In the genomic region with DNA sequence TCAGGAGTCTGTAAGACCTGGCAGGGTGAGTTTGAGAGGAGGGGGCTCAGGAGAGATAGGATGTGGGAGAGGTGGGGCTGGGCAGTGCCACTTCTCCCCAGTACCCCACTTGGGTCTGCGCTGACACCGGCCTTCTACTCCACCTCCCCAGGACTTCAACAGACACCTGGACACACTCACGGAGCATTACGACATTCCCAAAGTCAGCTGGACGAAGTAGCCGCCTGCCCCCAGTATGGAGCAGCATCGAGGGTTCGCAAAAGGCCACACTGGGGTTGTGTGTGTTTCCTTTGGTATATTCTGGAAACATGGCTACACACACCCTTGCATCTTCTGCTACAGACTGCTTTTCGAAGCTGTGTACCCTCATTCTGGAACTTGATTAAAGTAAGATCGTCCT, we compare ENCODE assay signal across 19 cellular contexts. TPM values are rescaled to one million over a fixed set of nuclear protein-coding genes. Genes with fewer than 3 reads are reported as not detected.
A peak's percentile ranks its signal among the peaks of the same experiment; 100 is the strongest.
DNase-seq lines count a peak whose midpoint lies in the region; ATAC-seq, FAIRE-seq and TF ChIP-seq lines count a peak whose summit lies in the region.
"Had no signal": no experiment of that assay in that cellular context is flagged by ENCODE, and none has a peak within 500 bp of the region (broad histone marks: within the 10 kb centered on the region; RNA-seq: fewer than 3 reads in every experiment).

No MANE protein-coding gene starts in this region.

- POLR2A ChIA-PET in K562 (lab: Yijun Ruan, JAX) = interaction anchor here (0.6 to 0.9 kb wide), 3 partner anchors 164 to 1420 kb away, joined by 3 read pairs; no protein-coding TSS in a partner anchor
- POLR2A ChIA-PET in CD4-positive, alpha-beta T cell (lab: Charles Lee) = no interaction called here

- DNase-seq in Right ventricle myocardium superior (peak; percentile 21), left cardiac atrium (no peak), K562 (ENCODE audit: extremely low read depth in 1 of 4, low spot score in 3 of 4) (no peak), osteoblast (ENCODE audit: insufficient read length, low spot score, missing footprints) (peak; percentile 31), spleen (peak; percentile 62), vagina (ENCODE audit: extremely low spot score in 2 of 2) (no peak), testis (no peak)
- no peak for DNase-seq in CD4-positive, alpha-beta T cell
- DNase-seq: BE2C; C1 segment of cervical spinal cord; Calu3; CD4-positive, CD25-positive, alpha-beta regulatory T cell; DMS79 treated with DMSO at 0.1 percent for 48 hours; GF-D8; H9 had no signal

- no peak overlapping the region for H3K27ac Mint-ChIP-seq in CD4-positive, alpha-beta T cell

- H3K27me3 Mint-ChIP-seq in CD4-positive, alpha-beta T cell = no peaks in the 10 kb centered on the region
- H3K27me3 Mint-ChIP-seq: CD4-positive, CD25-positive, alpha-beta regulatory T cell; IgD-negative memory B cell had no signal

- CTCF ChIA-PET in K562 (lab: Yijun Ruan, JAX; ENCODE audit: low intra/inter-chr PET ratio) = no interaction called here
- CTCF ChIA-PET in CD4-positive, alpha-beta T cell (lab: Charles Lee) = no interaction called here

- intact Hi-C loops in Right ventricle myocardium superior (cut with DNase I) = no loop called here
- intact Hi-C loops in left cardiac atrium (cut with DNase I) = no loop called here
- intact Hi-C loops in K562 (cut with micrococcal nuclease) = no loop called here
- intact Hi-C loops in spleen (cut with DNase I; ENCODE audit: low total_unique reads) = no loop called here
- intact Hi-C loops in CD4-positive, alpha-beta T cell (cut with DNase I, micrococcal nuclease) = no loop called here
- intact Hi-C loops in vagina (cut with DNase I) = no loop called here
- intact Hi-C loops in testis (cut with DNase I; ENCODE audit: low total_unique reads) = no loop called here

- H3K27ac ChIP-seq in K562 (ENCODE audit: extremely low read depth, low read depth, low read length) = no peak overlapping the region
- no peak overlapping the region for H3K27ac ChIP-seq in osteoblast (ENCODE audit: low read depth, low read length)
- H3K27ac ChIP-seq in spleen = peak overlapping the region in 1 of 8 donors; percentile 2
- no peak overlapping the region for H3K27ac ChIP-seq in CD4-positive, alpha-beta T cell (ENCODE audit: low read depth, low read length)
- H3K27ac ChIP-seq in vagina = no peak overlapping the region
- no peak overlapping the region for H3K27ac ChIP-seq in testis

- in situ Hi-C loops in K562 (cut with MboI) = no loop called here

- no peaks in the 10 kb centered on the region for H3K9me3 Mint-ChIP-seq in CD4-positive, alpha-beta T cell
- H3K9me3 Mint-ChIP-seq: CD4-positive, CD25-positive, alpha-beta regulatory T cell; H9; IgD-negative memory B cell had no signal

- H3K36me3 ChIP-seq in K562 (ENCODE audit: control insufficient read depth, insufficient read depth, low read length) (peaks cover 43% of the 10 kb centered on the region), osteoblast (ENCODE audit: insufficient read depth, low read length) (peaks cover 43% of the 10 kb centered on the region), spleen (peaks cover 6 to 81% (median 58%) of the 10 kb centered on the region in 6 donors), vagina (peaks cover 0 to 33% of the 10 kb centered on the region in 2 donors), testis (ENCODE audit: low read depth, missing control alignments) (no peaks in the 10 kb centered on the region)

- no peak for TF ChIP-seq CTCF in K562 (IDR thresholded peaks at IDR 0.05 in 2 of 3, conservative IDR thresholded peaks at IDR 0.05 in 1 of 3; ENCODE audit: insufficient read depth in 2 of 3, low read depth in 1 of 3, low read length in 3 of 3)
- TF ChIP-seq CTCF in osteoblast (IDR thresholded peaks at IDR 0.05; ENCODE audit: extremely low read depth, low read depth, low read length) = no peak
- no peak for TF ChIP-seq CTCF in spleen (IDR thresholded peaks at IDR 0.05 in 8 of 11, conservative IDR thresholded peaks at IDR 0.05 in 3 of 11)
- no peak for TF ChIP-seq CTCF in CD4-positive, alpha-beta T cell (IDR thresholded peaks at IDR 0.05)
- no peak for TF ChIP-seq CTCF in vagina (IDR thresholded peaks at IDR 0.05)
- TF ChIP-seq CTCF in testis (IDR thresholded peaks at IDR 0.05) = no peak

- no TSS peak for BruUV-seq in K562 (replicated peaks; lab: Mats Ljungman, UMichigan)

- WGBS in K562 (ENCODE audit: insufficient coverage, low coverage, missing lambda C conversion rate) = 96% methylated on average over 10 of the region's 10 CpGs
- 92 to 97% (median 93%) methylated on average over 10 of the region's 10 CpGs for WGBS in spleen, 5 donors
- WGBS in testis, 2 donors = 89 to 94% methylated on average over 10 of the region's 10 CpGs

- H3K36me3 Mint-ChIP-seq in CD4-positive, alpha-beta T cell (ENCODE audit: low read depth) = peaks cover 61% of the 10 kb centered on the region

- no peak for TF ChIP-seq EP300 in K562 (IDR thresholded peaks at IDR 0.05; ENCODE audit: low read length)

- H2AFZ ChIP-seq in K562 (ENCODE audit: low read depth, low read length) = no peak overlapping the region
- no peak overlapping the region for H2AFZ ChIP-seq in osteoblast (ENCODE audit: low read length)

- H3K4me1 ChIP-seq in K562 (replicated peaks in 1 of 2; ENCODE audit: control insufficient read depth in 2 of 2, insufficient read depth in 2 of 2, low read length in 2 of 2) (peaks cover 0 to 4% of the 10 kb centered on the region in 2 experiments; a peak in 2 of 5 replicates), osteoblast (ENCODE audit: insufficient read depth, low read length) (peaks cover 14% of the 10 kb centered on the region), spleen (peaks cover 10 to 47% (median 29%) of the 10 kb centered on the region in 6 donors), vagina (peaks cover 29% of the 10 kb centered on the region), testis (peaks cover 6% of the 10 kb centered on the region)
- H3K4me1 ChIP-seq: BE2C had no signal

- H3K27me3 ChIP-seq in K562 (ENCODE audit: control insufficient read depth in 2 of 2, insufficient read depth in 2 of 2, low read length in 2 of 2) = no peaks in the 10 kb centered on the region
- H3K27me3 ChIP-seq in osteoblast (ENCODE audit: insufficient read depth, low read length) = no peaks in the 10 kb centered on the region
- H3K27me3 ChIP-seq in spleen (replicated peaks in 1 of 7) = no peaks in the 10 kb centered on the region
- no peaks in the 10 kb centered on the region for H3K27me3 ChIP-seq in CD4-positive, alpha-beta T cell (ENCODE audit: control insufficient read depth, insufficient read depth, low read length)
- H3K27me3 ChIP-seq in vagina = no peaks in the 10 kb centered on the region
- H3K27me3 ChIP-seq in testis = no peaks in the 10 kb centered on the region
- H3K27me3 ChIP-seq: BE2C had no signal

- H3K4me3 ChIP-seq in K562 (no peak overlapping the region), osteoblast (ENCODE audit: insufficient read depth, low read length) (no peak overlapping the region), spleen (no peak overlapping the region), vagina (no peak overlapping the region), testis (no peak overlapping the region)

- no peaks in the 10 kb centered on the region; the same call in 1 of the 2 replicates for H4K20me1 ChIP-seq in K562 (replicated peaks; ENCODE audit: control insufficient read depth, insufficient read depth, low read length)
- H4K20me1 ChIP-seq in osteoblast (ENCODE audit: insufficient read depth, low read length) = peaks cover 20% of the 10 kb centered on the region

- H3K79me2 ChIP-seq in K562 (ENCODE audit: control insufficient read depth, insufficient read depth, low read length) (peaks cover 12% of the 10 kb centered on the region), osteoblast (ENCODE audit: insufficient read depth, low read length) (peaks cover 38% of the 10 kb centered on the region)

- peaks cover 15% of the 10 kb centered on the region for H3K4me1 Mint-ChIP-seq in CD4-positive, alpha-beta T cell (ENCODE audit: low read depth)

- no peak for TF ChIP-seq RAD21 in K562 (CRISPR knock-in tag; conservative IDR thresholded peaks at IDR 0.05 in 1 of 2, IDR thresholded peaks at IDR 0.05 in 1 of 2)

- ATAC-seq in Right ventricle myocardium superior (ENCODE audit: poor library complexity) (no peak), left cardiac atrium (no peak), K562 (no peak)
- ATAC-seq in CD4-positive, alpha-beta T cell (ENCODE audit: poor library complexity) = no peak

- H3K4me2 ChIP-seq in K562 (ENCODE audit: insufficient read depth, low read length) = no peak overlapping the region
- H3K4me2 ChIP-seq in osteoblast (ENCODE audit: insufficient read depth, low read length) = no peak overlapping the region

- no peak overlapping the region for H3K9ac ChIP-seq in K562 (ENCODE audit: insufficient read depth in 1 of 2, low read depth in 2 of 2, low read length in 2 of 2)

- no peak overlapping the region for H3K4me3 Mint-ChIP-seq in CD4-positive, alpha-beta T cell

- H3K9me1 ChIP-seq in K562 (ENCODE audit: control insufficient read depth, insufficient read depth, low read length) = peaks cover 5% of the 10 kb centered on the region

- no peaks in the 10 kb centered on the region for H3K9me3 ChIP-seq in K562 (replicated peaks; ENCODE audit: control insufficient read depth, insufficient read depth, low read depth, low read length)
- H3K9me3 ChIP-seq in osteoblast (ENCODE audit: low read depth, low read length) = no peaks in the 10 kb centered on the region
- no peaks in the 10 kb centered on the region for H3K9me3 ChIP-seq in spleen
- no peaks in the 10 kb centered on the region for H3K9me3 ChIP-seq in CD4-positive, alpha-beta T cell (ENCODE audit: control insufficient read depth, low read length)
- H3K9me3 ChIP-seq in vagina = no peaks in the 10 kb centered on the region
- H3K9me3 ChIP-seq in testis = no peaks in the 10 kb centered on the region
- H3K9me3 ChIP-seq: BE2C had no signal

- no peak for TF ChIP-seq POLR2A in K562 (conservative IDR thresholded peaks at IDR 0.05)
- TF ChIP-seq POLR2A in spleen (IDR thresholded peaks at IDR 0.05) = no peak
- TF ChIP-seq POLR2A in vagina (IDR thresholded peaks at IDR 0.05) = no peak
- no peak for TF ChIP-seq POLR2A in testis (IDR thresholded peaks at IDR 0.05)

- FAIRE-seq in K562 (lab: Jason Lieb, UNC) = no peak
- FAIRE-seq: H1, HepG2 had no signal

RNA-seq across cellular contexts. Expression of a gene that starts 5.5 kb away (rescaled TPM):
- total RNA-seq in Right ventricle myocardium superior = 33.9 TPM
- total RNA-seq in left cardiac atrium = 10 to 100 TPM; 41.3 to 44.1 TPM
- 14.8 and 20.8 TPM in 2 replicates for total RNA-seq in K562 (2011; cell fraction: chromatin; rRNA removed; ENCODE audit: low replicate concordance)
- total RNA-seq in K562 (2011; cell fraction: nucleolus; rRNA removed) = 14.2 and 16.1 TPM in 2 replicates
- 18.8 and 21.6 TPM in 2 replicates for total RNA-seq in K562 (2011; cell fraction: nucleoplasm; rRNA removed)
- total RNA-seq in K562 (2014; rRNA removed) = 94.5 and 95.8 TPM in 2 replicates
- 54.5 and 57.2 TPM in 2 replicates for total RNA-seq in K562 (2014; rRNA removed; fragmentation: Illumina TruSeq; extraction: Trizol)
- total RNA-seq in K562 (2015; rRNA removed; fragmentation: Illumina TruSeq; extraction: Trizol) = 70.9 and 73.7 TPM in 2 replicates
- 44.9 and 45.9 TPM in 2 replicates for total RNA-seq in K562 (2021)
- 82.6 and 96.7 TPM in 2 replicates for polyA plus RNA-seq in K562 (2011; rRNA removed)
- 84.9 and 85.1 TPM in 2 replicates for polyA plus RNA-seq in K562 (2011; cell fraction: cytosol; rRNA removed)
- 37.5 and 41.1 TPM in 2 replicates for polyA plus RNA-seq in K562 (2011; cell fraction: nucleus; rRNA removed)
- polyA plus RNA-seq in K562 (2012) = 50.8 and 60.4 TPM in 2 replicates
- 76.2 and 77.8 TPM in 2 replicates for polyA plus RNA-seq in K562 (2014; fragmentation: Illumina TruSeq; extraction: Trizol)
- 10 to 100 TPM; 30.7 to 43.0 TPM for polyA plus RNA-seq in K562 (2014; fragmentation: Nextera tagmentation; extraction: Ambion mirVana)
- polyA plus RNA-seq in K562 (2014; rRNA removed) = 94.5 and 102 TPM in 2 replicates
- polyA minus RNA-seq in K562 (2011; rRNA and poly(A)+ RNA removed) = 28.1 and 34.6 TPM in 2 replicates
- 14.7 and 21.1 TPM in 2 replicates for polyA minus RNA-seq in K562 (2011; cell fraction: cytosol; rRNA and poly(A)+ RNA removed)
- polyA minus RNA-seq in K562 (2011; cell fraction: nucleus; rRNA and poly(A)+ RNA removed) = 6.2 and 10.3 TPM in 2 replicates
- 93.4 and 109 TPM in 2 replicates for total RNA-seq in osteoblast
- 100 to 1,000 TPM in 1 of 7 donors, 10 to 100 TPM in 6; 45.8 to 105 (median 69.1) TPM for total RNA-seq in spleen
- 10 to 100 TPM; 60.0 to 89.5 (median 79.9) TPM for polyA plus RNA-seq in spleen
- total RNA-seq in CD4-positive, alpha-beta T cell = 10 to 100 TPM; 44.5 to 50.3 TPM
- 57.2 TPM for total RNA-seq in vagina
- 10 to 100 TPM; 62.0 to 87.0 TPM for total RNA-seq in testis
- 71.2 TPM for polyA plus RNA-seq in testis (ENCODE audit: insufficient read depth, low read depth, low replicate concordance)

RNA-seq across cellular contexts. Expression of a gene that starts 7.0 kb away (rescaled TPM):
- total RNA-seq in Right ventricle myocardium superior (35.6 TPM), left cardiac atrium (10 to 100 TPM; 48.1 to 52.6 TPM), K562 (2014; rRNA removed) (48.0 and 53.8 TPM in 2 replicates), K562 (2014; rRNA removed; fragmentation: Illumina TruSeq; extraction: Trizol) (12.9 and 17.1 TPM in 2 replicates), K562 (2015; rRNA removed; fragmentation: Illumina TruSeq; extraction: Trizol) (28.1 and 28.6 TPM in 2 replicates), K562 (2021) (53.6 and 56.2 TPM in 2 replicates), osteoblast (49.5 and 52.1 TPM in 2 replicates), spleen (10 to 100 TPM; 54.1 to 82.8 (median 67.2) TPM), vagina (84.5 TPM), testis (100 to 1,000 TPM; 134 to 145 TPM)
- 43.5 and 103 TPM in 2 replicates for total RNA-seq in K562 (2011; cell fraction: chromatin; rRNA removed; ENCODE audit: low replicate concordance)
- total RNA-seq in K562 (2011; cell fraction: nucleolus; rRNA removed) = 56.9 and 61.7 TPM in 2 replicates
- total RNA-seq in K562 (2011; cell fraction: nucleoplasm; rRNA removed) = 39.8 and 44.1 TPM in 2 replicates
- polyA plus RNA-seq in K562 (2011; rRNA removed) (29.1 and 42.9 TPM in 2 replicates), K562 (2014; fragmentation: Illumina TruSeq; extraction: Trizol) (35.4 and 44.5 TPM in 2 replicates), K562 (2014; fragmentation: Nextera tagmentation; extraction: Ambion mirVana) (1 to 10 TPM in 1 of 2 experiments, under 1 TPM in 1; 0.87 to 3.0 TPM), K562 (2014; rRNA removed) (34.8 and 39.4 TPM in 2 replicates), spleen (10 to 100 TPM; 27.9 to 39.7 (median 34.6) TPM), testis (ENCODE audit: insufficient read depth, low read depth, low replicate concordance) (172 TPM)
- 39.5 and 53.3 TPM in 2 replicates for polyA plus RNA-seq in K562 (2011; cell fraction: cytosol; rRNA removed)
- 75.6 and 83.2 TPM in 2 replicates for polyA plus RNA-seq in K562 (2011; cell fraction: nucleus; rRNA removed)
- 66.8 and 85.3 TPM in 2 replicates for polyA plus RNA-seq in K562 (2012)
- polyA minus RNA-seq in K562 (2011; rRNA and poly(A)+ RNA removed) = 17.9 and 23.9 TPM in 2 replicates
- 41.5 and 47.6 TPM in 2 replicates for polyA minus RNA-seq in K562 (2011; cell fraction: cytosol; rRNA and poly(A)+ RNA removed)
- 21.9 and 34.4 TPM in 2 replicates for polyA minus RNA-seq in K562 (2011; cell fraction: nucleus; rRNA and poly(A)+ RNA removed)
- total RNA-seq in CD4-positive, alpha-beta T cell = 10 to 100 TPM; 52.1 to 58.3 TPM

RNA-seq across cellular contexts. Expression of a gene that starts 17.4 kb away (rescaled TPM):
- total RNA-seq in Right ventricle myocardium superior = not detected
- total RNA-seq in left cardiac atrium = not detected
- not detected in 2 replicates for total RNA-seq in K562 (2011; cell fraction: chromatin; rRNA removed; ENCODE audit: low replicate concordance)
- not detected in 2 replicates for total RNA-seq in K562 (2011; cell fraction: nucleolus; rRNA removed)
- not detected in 2 replicates for total RNA-seq in K562 (2011; cell fraction: nucleoplasm; rRNA removed)
- total RNA-seq in K562 (2014; rRNA removed) = not detected in 2 replicates
- total RNA-seq in K562 (2014; rRNA removed; fragmentation: Illumina TruSeq; extraction: Trizol) = not detected in 2 replicates
- not detected in 2 replicates for total RNA-seq in K562 (2015; rRNA removed; fragmentation: Illumina TruSeq; extraction: Trizol)
- total RNA-seq in K562 (2021) = not detected in 2 replicates
- polyA plus RNA-seq in K562 (2011; rRNA removed) = not detected in 2 replicates
- not detected in 2 replicates for polyA plus RNA-seq in K562 (2011; cell fraction: cytosol; rRNA removed)
- not detected in 2 replicates for polyA plus RNA-seq in K562 (2011; cell fraction: nucleus; rRNA removed)
- not detected in 2 replicates for polyA plus RNA-seq in K562 (2012)
- polyA plus RNA-seq in K562 (2014; fragmentation: Illumina TruSeq; extraction: Trizol) = not detected in 2 replicates
- polyA plus RNA-seq in K562 (2014; fragmentation: Nextera tagmentation; extraction: Ambion mirVana) = under 1 TPM in 1 of 2 experiments, not detected in 1; 0.08 TPM
- 0.13 TPM in 1 of 2 replicates, not detected in the other for polyA plus RNA-seq in K562 (2014; rRNA removed)
- polyA minus RNA-seq in K562 (2011; rRNA and poly(A)+ RNA removed) = not detected in 2 replicates
- polyA minus RNA-seq in K562 (2011; cell fraction: cytosol; rRNA and poly(A)+ RNA removed) = not detected in 2 replicates
- not detected in 2 replicates for polyA minus RNA-seq in K562 (2011; cell fraction: nucleus; rRNA and poly(A)+ RNA removed)
- total RNA-seq in osteoblast = not detected in 2 replicates
- total RNA-seq in spleen = not detected
- polyA plus RNA-seq in spleen = under 1 TPM in 1 of 3 donors, not detected in 2; 0.49 TPM
- not detected for total RNA-seq in CD4-positive, alpha-beta T cell
- total RNA-seq in vagina = not detected
- total RNA-seq in testis = not detected
- 1.2 TPM for polyA plus RNA-seq in testis (ENCODE audit: insufficient read depth, low read depth, low replicate concordance)
- total RNA-seq: A172; Calu3; CD4-positive, CD25-positive, alpha-beta regulatory T cell; H1; H9; HepG2 had no signal
- polyA plus RNA-seq: CD4-positive, CD25-positive, alpha-beta regulatory T cell; H1; HepG2; IgD-negative memory B cell had no signal

RNA-seq across cellular contexts. Expression of a gene that starts 47.3 kb away (rescaled TPM):
- total RNA-seq in Right ventricle myocardium superior = 0.32 TPM
- under 1 TPM; 0.16 to 0.56 TPM for total RNA-seq in left cardiac atrium
- 0.81 TPM in 1 of 2 replicates, not detected in the other for total RNA-seq in K562 (2011; cell fraction: chromatin; rRNA removed; ENCODE audit: low replicate concordance)
- 0.39 and 0.67 TPM in 2 replicates for total RNA-seq in K562 (2011; cell fraction: nucleolus; rRNA removed)
- 0.37 TPM in 1 of 2 replicates, not detected in the other for total RNA-seq in K562 (2011; cell fraction: nucleoplasm; rRNA removed)
- 0.18 and 0.29 TPM in 2 replicates for total RNA-seq in K562 (2014; rRNA removed)
- 0.15 and 0.19 TPM in 2 replicates for total RNA-seq in K562 (2014; rRNA removed; fragmentation: Illumina TruSeq; extraction: Trizol)
- 1.1 TPM in 2 replicates for total RNA-seq in K562 (2015; rRNA removed; fragmentation: Illumina TruSeq; extraction: Trizol)
- 0.16 and 0.42 TPM in 2 replicates for total RNA-seq in K562 (2021)
- polyA plus RNA-seq in K562 (2011; rRNA removed) = 0.33 and 0.39 TPM in 2 replicates
- polyA plus RNA-seq in K562 (2011; cell fraction: cytosol; rRNA removed) = 0.44 and 0.69 TPM in 2 replicates
- polyA plus RNA-seq in K562 (2011; cell fraction: nucleus; rRNA removed) = 0.68 and 0.69 TPM in 2 replicates
- polyA plus RNA-seq in K562 (2012) = 0.40 and 3.0 TPM in 2 replicates
- polyA plus RNA-seq in K562 (2014; fragmentation: Illumina TruSeq; extraction: Trizol) = 0.30 and 0.42 TPM in 2 replicates
- polyA plus RNA-seq in K562 (2014; fragmentation: Nextera tagmentation; extraction: Ambion mirVana) = under 1 TPM in 1 of 2 experiments, not detected in 1; 0.03 TPM
- 0.12 and 0.37 TPM in 2 replicates for polyA plus RNA-seq in K562 (2014; rRNA removed)
- 0.09 TPM in 1 of 2 replicates, not detected in the other for polyA minus RNA-seq in K562 (2011; rRNA and poly(A)+ RNA removed)
- not detected in 2 replicates for polyA minus RNA-seq in K562 (2011; cell fraction: cytosol; rRNA and poly(A)+ RNA removed)
- 0.22 and 0.27 TPM in 2 replicates for polyA minus RNA-seq in K562 (2011; cell fraction: nucleus; rRNA and poly(A)+ RNA removed)
- total RNA-seq in osteoblast = 0.36 TPM in 1 of 2 replicates, not detected in the other
- 10 to 100 TPM; 39.6 to 89.2 (median 51.4) TPM for total RNA-seq in spleen
- polyA plus RNA-seq in spleen = 100 to 1,000 TPM in 1 of 3 donors, 10 to 100 TPM in 2; 66.1 to 119 (median 75.2) TPM
- total RNA-seq in CD4-positive, alpha-beta T cell = 10 to 100 TPM; 46.0 to 46.9 TPM
- total RNA-seq in vagina = 0.74 TPM
- under 1 TPM; 0.55 to 0.68 TPM for total RNA-seq in testis
- polyA plus RNA-seq in testis (ENCODE audit: insufficient read depth, low read depth, low replicate concordance) = 1.6 TPM
- total RNA-seq: A172 had no signal

Comparison
In these comparisons a context has a peak if more than half of its experiments do, and no peak if none do; other contexts are left out.
1. DNase-seq: peak in Right ventricle myocardium superior (single experiment), osteoblast (single experiment) and spleen (single experiment); none in left cardiac atrium (single experiment), K562 (0 of 4), CD4-positive, alpha-beta T cell (0 of 10), vagina (0 of 2) and testis (single experiment).